9 cellular contexts compared by ENCODE assay signal in genomic region chr11:86459682-86460460, GRCh38.
DNase-seq lines count a peak whose midpoint lies in the region; ATAC-seq and TF ChIP-seq lines count a peak whose summit lies in the region.
"Had no signal": no experiment of that assay in that cellular context is flagged by ENCODE, and none has a peak within 500 bp of the region (broad histone marks: within the 10 kb centered on the region; RNA-seq: fewer than 3 reads in every experiment).

No MANE protein-coding gene starts in this region.

- intact Hi-C loops in activated CD8-positive, alpha-beta T cell treated with anti-CD3 and anti-CD28 coated beads for 36 hours (cut with micrococcal nuclease): loop anchor here (5.0 to 10.0 kb wide), 3 partner anchors 132 to 215 kb away; partner anchors contain the start of gene ME3
- intact Hi-C loops in activated T-helper 2 cell treated with anti-CD3 and anti-CD28 coated beads, Interferon-gamma antibody, Interleukin-2, Interleukin-4, amounts not matched to agents 10 μg/mL and 5 μg/mL and 100 μg/mL, durations not matched to agents 14 hours and 24 hours and 36 hours (cut with micrococcal nuclease): loop anchor here (2.0 to 5.0 kb wide), 5 partner anchors 51 to 457 kb away; no protein-coding TSS in a partner anchor
- intact Hi-C loops in activated naive CD4-positive, alpha-beta T cell treated with anti-CD3 and anti-CD28 coated beads for 36 hours (cut with micrococcal nuclease): loop anchor here (5.0 kb wide), 1 partner anchor 282 kb away; no protein-coding TSS in a partner anchor

- CTCF ChIA-PET in AG04450 (lab: Charles Lee): no interaction called here
- CTCF ChIA-PET in activated CD8-positive, alpha-beta T cell treated with anti-CD3 and anti-CD28 coated beads for 36 hours (lab: Charles Lee): interaction anchor here (1.0 to 2.0 kb wide), 2 partner anchors 148 to 155 kb away, joined by 3 to 4 read pairs; no protein-coding TSS in a partner anchor
- CTCF ChIA-PET in activated naive CD4-positive, alpha-beta T cell treated with anti-CD3 and anti-CD28 coated beads for 36 hours (lab: Charles Lee): no interaction called here

- H3K27ac Mint-ChIP-seq in activated CD8-positive, alpha-beta T cell treated with anti-CD3 and anti-CD28 coated beads for 36 hours: no peak overlapping the region
- H3K27ac Mint-ChIP-seq in activated T-helper 2 cell treated with anti-CD3 and anti-CD28 coated beads, Interferon-gamma antibody, Interleukin-2, Interleukin-4, amounts not matched to agents 10 μg/mL and 5 μg/mL and 100 μg/mL, durations not matched to agents 14 hours and 24 hours and 36 hours: no peak overlapping the region
- H3K27ac Mint-ChIP-seq in activated naive CD4-positive, alpha-beta T cell treated with anti-CD3 and anti-CD28 coated beads for 36 hours: no peak overlapping the region

- no peak overlapping the region for H3K4me3 Mint-ChIP-seq in activated CD8-positive, alpha-beta T cell treated with anti-CD3 and anti-CD28 coated beads for 36 hours
- H3K4me3 Mint-ChIP-seq in activated T-helper 2 cell treated with anti-CD3 and anti-CD28 coated beads, Interferon-gamma antibody, Interleukin-2, Interleukin-4, amounts not matched to agents 10 μg/mL and 5 μg/mL and 100 μg/mL, durations not matched to agents 14 hours and 24 hours and 36 hours (ENCODE audit: low read depth): no peak overlapping the region
- no peak overlapping the region for H3K4me3 Mint-ChIP-seq in activated naive CD4-positive, alpha-beta T cell treated with anti-CD3 and anti-CD28 coated beads for 36 hours

- no peaks in the 10 kb centered on the region for H3K36me3 Mint-ChIP-seq in activated CD8-positive, alpha-beta T cell treated with anti-CD3 and anti-CD28 coated beads for 36 hours (ENCODE audit: low read depth)
- no peaks in the 10 kb centered on the region for H3K36me3 Mint-ChIP-seq in activated T-helper 2 cell treated with anti-CD3 and anti-CD28 coated beads, Interferon-gamma antibody, Interleukin-2, Interleukin-4, amounts not matched to agents 10 μg/mL and 5 μg/mL and 100 μg/mL, durations not matched to agents 14 hours and 24 hours and 36 hours (ENCODE audit: low read depth)
- no peaks in the 10 kb centered on the region for H3K36me3 Mint-ChIP-seq in activated naive CD4-positive, alpha-beta T cell treated with anti-CD3 and anti-CD28 coated beads for 36 hours (ENCODE audit: low read depth)

- no peaks in the 10 kb centered on the region for H3K27me3 Mint-ChIP-seq in activated CD8-positive, alpha-beta T cell treated with anti-CD3 and anti-CD28 coated beads for 36 hours
- H3K27me3 Mint-ChIP-seq in activated T-helper 2 cell treated with anti-CD3 and anti-CD28 coated beads, Interferon-gamma antibody, Interleukin-2, Interleukin-4, amounts not matched to agents 10 μg/mL and 5 μg/mL and 100 μg/mL, durations not matched to agents 14 hours and 24 hours and 36 hours (ENCODE audit: low read depth): no peaks in the 10 kb centered on the region
- H3K27me3 Mint-ChIP-seq in activated naive CD4-positive, alpha-beta T cell treated with anti-CD3 and anti-CD28 coated beads for 36 hours (ENCODE audit: low read depth): no peaks in the 10 kb centered on the region

- H3K9me3 ChIP-seq in AG04450 (ENCODE audit: control insufficient read depth, insufficient read depth, low read length): no peaks in the 10 kb centered on the region

- ATAC-seq in activated CD8-positive, alpha-beta T cell treated with anti-CD3 and anti-CD28 coated beads for 36 hours: no peak

- peak; percentile 83 for DNase-seq in AG04450 (ENCODE audit: low read depth, low spot score)
- DNase-seq in NCI-H1694 treated with DMSO at 0.1 percent for 48 hours (lab: John Stamatoyannopoulos, UW): peak; percentile 0
- DNase-seq in mucosa of gallbladder (ENCODE audit: low spot score): peak; percentile 68
- DNase-seq in activated CD8-positive, alpha-beta T cell treated with anti-CD3 and anti-CD28 coated beads for 36 hours: no peak
- no peak for DNase-seq in activated T-helper 2 cell treated with anti-CD3 and anti-CD28 coated beads, Interferon-gamma antibody, Interleukin-2, Interleukin-4, amounts not matched to agents 10 μg/mL and 5 μg/mL and 100 μg/mL, durations not matched to agents 14 hours and 24 hours and 36 hours (ENCODE audit: low spot score)
- DNase-seq in activated naive CD4-positive, alpha-beta T cell treated with anti-CD3 and anti-CD28 coated beads for 36 hours: no peak
- DNase-seq in stimulated activated CD8-positive, alpha-beta memory T cell treated with anti-CD3 and anti-CD28 coated beads, Interleukin-4, amount 100 ng/mL, for 48 hours: no peak
- DNase-seq: activated T-cell treated with anti-CD3 and anti-CD28 coated beads for 4 hours had no signal

- H3K27ac ChIP-seq in AG04450 (ENCODE audit: low read depth, low read length) (peak overlapping the region; percentile 49), cingulate gyrus (ENCODE audit: low read depth, low read length) (peak overlapping the region; percentile 66)

- POLR2A ChIA-PET in AG04450 (lab: Yijun Ruan, JAX): interaction anchor here (0.6 to 1.1 kb wide), 4 partner anchors 24 to 97 kb away, joined by 3 to 4 read pairs (median 4); no protein-coding TSS in a partner anchor
- POLR2A ChIA-PET in activated CD8-positive, alpha-beta T cell treated with anti-CD3 and anti-CD28 coated beads for 36 hours (lab: Charles Lee): no interaction called here

- H3K4me3 ChIP-seq in AG04450 (ENCODE audit: low read depth, low read length): no peak overlapping the region

- no peaks in the 10 kb centered on the region for H3K9me3 Mint-ChIP-seq in activated CD8-positive, alpha-beta T cell treated with anti-CD3 and anti-CD28 coated beads for 36 hours
- H3K9me3 Mint-ChIP-seq in activated T-helper 2 cell treated with anti-CD3 and anti-CD28 coated beads, Interferon-gamma antibody, Interleukin-2, Interleukin-4, amounts not matched to agents 10 μg/mL and 5 μg/mL and 100 μg/mL, durations not matched to agents 14 hours and 24 hours and 36 hours: no peaks in the 10 kb centered on the region
- no peaks in the 10 kb centered on the region for H3K9me3 Mint-ChIP-seq in activated naive CD4-positive, alpha-beta T cell treated with anti-CD3 and anti-CD28 coated beads for 36 hours

- TF ChIP-seq CTCF in AG04450 (IDR thresholded peaks at IDR 0.05; ENCODE audit: low read depth, low read length): no peak
- no peak for TF ChIP-seq CTCF in activated CD8-positive, alpha-beta T cell treated with anti-CD3 and anti-CD28 coated beads for 36 hours (IDR thresholded peaks at IDR 0.05)

- H3K4me1 Mint-ChIP-seq in activated CD8-positive, alpha-beta T cell treated with anti-CD3 and anti-CD28 coated beads for 36 hours (ENCODE audit: low read depth): peaks cover 16% of the 10 kb centered on the region
- peaks cover 21% of the 10 kb centered on the region for H3K4me1 Mint-ChIP-seq in activated T-helper 2 cell treated with anti-CD3 and anti-CD28 coated beads, Interferon-gamma antibody, Interleukin-2, Interleukin-4, amounts not matched to agents 10 μg/mL and 5 μg/mL and 100 μg/mL, durations not matched to agents 14 hours and 24 hours and 36 hours (ENCODE audit: low read depth)
- H3K4me1 Mint-ChIP-seq in activated naive CD4-positive, alpha-beta T cell treated with anti-CD3 and anti-CD28 coated beads for 36 hours (ENCODE audit: low read depth): peaks cover 8% of the 10 kb centered on the region

- no peaks in the 10 kb centered on the region for H3K27me3 ChIP-seq in AG04450 (ENCODE audit: control insufficient read depth, insufficient read depth, low read length)

Comparison
In these comparisons a context has a peak if more than half of its experiments do, and no peak if none do; other contexts are left out.
1. DNase-seq: peak in AG04450 (single experiment), NCI-H1694 treated with DMSO at 0.1 percent for 48 hours (single experiment) and mucosa of gallbladder (single experiment); none in activated CD8-positive, alpha-beta T cell treated with anti-CD3 and anti-CD28 coated beads for 36 hours (single experiment), activated T-helper 2 cell treated with anti-CD3 and anti-CD28 coated beads, Interferon-gamma antibody, Interleukin-2, Interleukin-4, amounts not matched to agents 10 μg/mL and 5 μg/mL and 100 μg/mL, durations not matched to agents 14 hours and 24 hours and 36 hours (single experiment), activated naive CD4-positive, alpha-beta T cell treated with anti-CD3 and anti-CD28 coated beads for 36 hours (single experiment) and stimulated activated CD8-positive, alpha-beta memory T cell treated with anti-CD3 and anti-CD28 coated beads, Interleukin-4, amount 100 ng/mL, for 48 hours (single experiment).